8 cellular contexts compared by ENCODE assay signal in the genomic region with DNA sequence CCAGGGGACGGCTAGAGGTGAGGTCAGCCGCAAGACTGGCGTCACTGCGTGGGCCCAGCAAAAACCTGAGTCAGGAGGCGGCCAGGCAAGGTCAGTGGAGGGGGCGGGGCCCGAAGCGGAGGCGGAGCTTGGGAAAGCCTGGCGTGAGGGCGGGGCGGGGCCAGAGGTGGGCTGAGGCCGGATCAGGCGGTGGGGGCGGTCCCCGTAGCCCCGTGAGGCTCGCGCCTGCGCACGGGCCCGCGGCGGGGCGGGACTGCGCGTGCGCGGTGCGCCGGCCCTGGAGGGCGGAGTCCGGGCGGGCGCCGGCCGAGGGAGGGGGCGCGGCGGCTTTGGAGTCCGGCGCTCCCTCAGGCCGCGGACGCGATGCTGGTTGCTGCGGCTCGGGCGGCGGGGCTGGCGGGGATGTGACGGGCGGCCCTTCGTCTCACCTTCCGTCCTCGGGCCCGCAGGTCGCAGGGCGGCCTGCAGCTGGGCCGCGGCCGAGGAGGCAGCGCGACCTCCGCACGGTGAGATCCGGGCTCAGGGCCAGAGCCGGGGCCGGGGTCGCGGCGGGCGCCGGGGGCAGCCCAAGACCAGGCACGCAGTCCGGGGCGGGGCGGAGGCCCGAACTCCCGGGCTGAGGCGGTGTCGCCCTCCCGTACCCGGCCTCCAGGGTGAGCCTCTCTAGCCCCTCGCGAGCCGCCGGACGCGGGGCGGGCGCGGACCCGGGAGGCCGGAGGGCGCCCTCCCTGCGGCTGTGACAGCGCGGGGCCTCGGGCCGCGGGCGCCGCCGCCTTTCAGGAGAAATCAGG.
DNase-seq lines count a peak whose midpoint lies in the region; ATAC-seq lines count a peak whose summit lies in the region.

A gene with protein sequence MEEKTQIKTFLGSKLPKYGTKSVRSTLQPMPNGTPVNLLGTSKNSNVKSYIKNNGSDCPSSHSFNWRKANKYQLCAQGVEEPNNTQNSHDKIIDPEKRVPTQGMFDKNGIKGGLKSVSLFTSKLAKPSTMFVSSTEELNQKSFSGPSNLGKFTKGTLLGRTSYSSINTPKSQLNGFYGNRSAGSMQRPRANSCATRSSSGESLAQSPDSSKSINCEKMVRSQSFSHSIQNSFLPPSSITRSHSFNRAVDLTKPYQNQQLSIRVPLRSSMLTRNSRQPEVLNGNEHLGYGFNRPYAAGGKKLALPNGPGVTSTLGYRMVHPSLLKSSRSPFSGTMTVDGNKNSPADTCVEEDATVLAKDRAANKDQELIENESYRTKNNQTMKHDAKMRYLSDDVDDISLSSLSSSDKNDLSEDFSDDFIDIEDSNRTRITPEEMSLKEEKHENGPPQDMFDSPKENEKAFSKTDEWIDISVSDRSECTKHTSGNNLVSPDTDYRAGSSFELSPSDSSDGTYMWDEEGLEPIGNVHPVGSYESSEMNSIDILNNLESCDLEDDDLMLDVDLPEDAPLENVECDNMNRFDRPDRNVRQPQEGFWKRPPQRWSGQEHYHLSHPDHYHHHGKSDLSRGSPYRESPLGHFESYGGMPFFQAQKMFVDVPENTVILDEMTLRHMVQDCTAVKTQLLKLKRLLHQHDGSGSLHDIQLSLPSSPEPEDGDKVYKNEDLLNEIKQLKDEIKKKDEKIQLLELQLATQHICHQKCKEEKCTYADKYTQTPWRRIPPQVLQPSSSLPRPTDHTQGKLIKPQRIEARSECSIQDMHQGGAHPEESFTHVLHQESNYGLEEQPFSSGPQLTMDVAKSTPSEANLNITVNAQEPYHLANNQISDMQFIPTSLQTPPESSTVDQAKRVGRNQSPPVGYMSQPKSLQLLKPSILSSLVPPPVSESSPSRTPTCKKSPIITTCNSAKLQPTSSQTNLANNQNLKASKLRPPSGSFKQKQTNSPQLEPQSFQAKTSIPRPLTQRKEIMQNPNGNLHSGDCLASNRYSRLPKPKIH (plus strand): TSS at position 287 of the 791 bp plus-strand sequence. CDS start 42,464 bp downstream, outside the sequence.

- DNase-seq in AG08395 (ENCODE audit: low spot score): peak; percentile 100
- peak; percentile 80 for DNase-seq in NCI-H2227 treated with DMSO at 0.1 percent for 48 hours (lab: John Stamatoyannopoulos, UW)
- DNase-seq in activated CD4-positive, CD25-positive, alpha-beta regulatory T cell treated with anti-CD3 and anti-CD28 coated beads, Interleukin-2, amount 50 U/mL, for 16 hours (ENCODE audit: low read depth, low spot score): peak; percentile 79
- DNase-seq in central memory CD4-positive, alpha-beta T cell: peak; percentile 88
- DNase-seq in islet precursor cell: peak; percentile 99
- DNase-seq in stimulated activated CD4-positive, alpha-beta T cell treated with anti-CD3 and anti-CD28 coated beads, Interleukin-12 subunit alpha, Interleukin-12 subunit beta, amount 100 ng/mL, for 4 hours: peak; percentile 95

- ATAC-seq in GM18858 (IDR thresholded peaks at IDR 0.05; ENCODE audit: unreplicated experiment): peak; percentile 38
- ATAC-seq in HG03066 (IDR thresholded peaks at IDR 0.05; ENCODE audit: low read depth, unreplicated experiment): peak; percentile 51

Comparison
In these comparisons a context has a peak if more than half of its experiments do, and no peak if none do; other contexts are left out.
1. Peak in every context shown above with its lines: DNase-seq and ATAC-seq.